In genomic region chr12:113347107-113347506, GRCh38 we compare ENCODE assay signal across 27 cellular contexts. TPM values are rescaled to one million over a fixed set of nuclear protein-coding genes. Genes with fewer than 3 reads are reported as not detected.
"Had no signal": no experiment of that assay in that cellular context is flagged by ENCODE, and none has a peak within 500 bp of the region (broad histone marks: within the 10 kb centered on the region; RNA-seq: fewer than 3 reads in every experiment).

No MANE protein-coding gene starts in this region.

- H3K4me3 Mint-ChIP-seq: activated CD4-positive, alpha-beta memory T cell treated with anti-CD3 and anti-CD28 coated beads, Interleukin-2, amount 10 ng/mL, durations not matched to agents 7 days and 5 days; activated naive CD4-positive, alpha-beta T cell treated with anti-CD3 and anti-CD28 coated beads, Interleukin-2, amount 10 ng/mL, durations not matched to agents 7 days and 5 days; activated naive CD8-positive, alpha-beta T cell treated with anti-CD3 and anti-CD28 coated beads, Interleukin-2, amount 50 U/mL, for 24 hours; immature natural killer cell; naive thymus-derived CD4-positive, alpha-beta T cell; stimulated activated naive B cell treated with anti-CD40 and anti-IgM and Interleukin-4, amounts not matched to agents 10 μg/mL and 1 μg/mL and 100 μg/mL, for 72 hours had no signal

- H3K4me2 ChIP-seq: smooth muscle cell had no signal

- ATAC-seq: activated naive CD8-positive, alpha-beta T cell treated with anti-CD3 and anti-CD28 coated beads, Interleukin-2, amount 50 U/mL, for 24 hours; body of pancreas; foreskin keratinocyte; stimulated activated naive B cell treated with anti-CD40 and anti-IgM and Interleukin-4, amounts not matched to agents 10 μg/mL and 1 μg/mL and 100 μg/mL, for 72 hours had no signal

- H3K4me1 ChIP-seq: body of pancreas, foreskin keratinocyte, left lung, sigmoid colon, transverse colon had no signal

- H3K4me1 Mint-ChIP-seq: activated CD4-positive, alpha-beta memory T cell treated with anti-CD3 and anti-CD28 coated beads, Interleukin-2, amount 10 ng/mL, durations not matched to agents 7 days and 5 days; activated naive CD4-positive, alpha-beta T cell treated with anti-CD3 and anti-CD28 coated beads, Interleukin-2, amount 10 ng/mL, durations not matched to agents 7 days and 5 days; activated naive CD8-positive, alpha-beta T cell treated with anti-CD3 and anti-CD28 coated beads, Interleukin-2, amount 50 U/mL, for 24 hours; immature natural killer cell had no signal

- H3K4me3 ChIP-seq: body of pancreas, cardiac muscle cell, left lung, lung, sigmoid colon, smooth muscle cell, transverse colon had no signal

- H3K27me3 ChIP-seq: body of pancreas, cardiac muscle cell, transverse colon had no signal

- H3K27ac Mint-ChIP-seq: activated CD4-positive, alpha-beta memory T cell treated with anti-CD3 and anti-CD28 coated beads, Interleukin-2, amount 10 ng/mL, durations not matched to agents 7 days and 5 days; activated naive CD4-positive, alpha-beta T cell treated with anti-CD3 and anti-CD28 coated beads, Interleukin-2, amount 10 ng/mL, durations not matched to agents 7 days and 5 days; activated naive CD8-positive, alpha-beta T cell treated with anti-CD3 and anti-CD28 coated beads, Interleukin-2, amount 50 U/mL, for 24 hours; immature natural killer cell; stimulated activated naive B cell treated with anti-CD40 and anti-IgM and Interleukin-4, amounts not matched to agents 10 μg/mL and 1 μg/mL and 100 μg/mL, for 72 hours had no signal

- H3K9me3 Mint-ChIP-seq: activated CD4-positive, alpha-beta memory T cell treated with anti-CD3 and anti-CD28 coated beads, Interleukin-2, amount 10 ng/mL, durations not matched to agents 7 days and 5 days; activated naive CD4-positive, alpha-beta T cell treated with anti-CD3 and anti-CD28 coated beads, Interleukin-2, amount 10 ng/mL, durations not matched to agents 7 days and 5 days; activated naive CD8-positive, alpha-beta T cell treated with anti-CD3 and anti-CD28 coated beads, Interleukin-2, amount 50 U/mL, for 24 hours; immature natural killer cell; naive thymus-derived CD4-positive, alpha-beta T cell; stimulated activated naive B cell treated with anti-CD40 and anti-IgM and Interleukin-4, amounts not matched to agents 10 μg/mL and 1 μg/mL and 100 μg/mL, for 72 hours had no signal

- FAIRE-seq: urothelium cell line had no signal

- H3K36me3 Mint-ChIP-seq: activated naive CD4-positive, alpha-beta T cell treated with anti-CD3 and anti-CD28 coated beads, Interleukin-2, amount 10 ng/mL, durations not matched to agents 7 days and 5 days; immature natural killer cell; naive thymus-derived CD4-positive, alpha-beta T cell; stimulated activated naive B cell treated with anti-CD40 and anti-IgM and Interleukin-4, amounts not matched to agents 10 μg/mL and 1 μg/mL and 100 μg/mL, for 72 hours had no signal

- H3K36me3 ChIP-seq: cardiac muscle cell, left lung, sigmoid colon, transverse colon had no signal

- H3K9me3 ChIP-seq: body of pancreas, left lung, sigmoid colon, transverse colon had no signal

- DNase-seq: activated CD4-positive, alpha-beta memory T cell treated with anti-CD3 and anti-CD28 coated beads, Interleukin-2, amount 10 ng/mL, durations not matched to agents 7 days and 5 days; activated CD4-positive, alpha-beta T cell treated with anti-CD3 and anti-CD28 coated beads for 48 hours; activated CD4-positive, CD25-positive, alpha-beta regulatory T cell; activated effector memory CD4-positive, alpha-beta T cell treated with anti-CD3 and anti-CD28 coated beads, Interleukin-2, amount 50 U/mL, for 16 hours; activated naive CD4-positive, alpha-beta T cell treated with anti-CD3 and anti-CD28 coated beads, Interleukin-2, amount 10 ng/mL, durations not matched to agents 7 days and 5 days; activated naive CD8-positive, alpha-beta T cell treated with anti-CD3 and anti-CD28 coated beads, Interleukin-2, amount 50 U/mL, for 24 hours; body of pancreas; cortex of kidney; foreskin keratinocyte; immature natural killer cell; left lung; naive thymus-derived CD4-positive, alpha-beta T cell; sigmoid colon; stimulated activated CD4-positive, alpha-beta T cell treated with anti-CD3 and anti-CD28 coated beads, Interleukin-15, amount 100 ng/mL, for 24 hours; stimulated activated CD4-positive, alpha-beta T cell treated with anti-CD3 and anti-CD28 coated beads, Interleukin-2, amount 100 ng/mL, for 48 hours; stimulated activated CD8-positive, alpha-beta memory T cell treated with anti-CD3 and anti-CD28 coated beads, Interleukin-4, amount 100 ng/mL, for 48 hours; stimulated activated naive B cell treated with anti-CD40 and anti-IgM and Interleukin-4, amounts not matched to agents 10 μg/mL and 1 μg/mL and 100 μg/mL, for 72 hours; T1000; transverse colon had no signal

- H3K27ac ChIP-seq: body of pancreas, cardiac muscle cell, foreskin keratinocyte, left lung, sigmoid colon, transverse colon had no signal

RNA-seq across cellular contexts. Expression of gene SDS, which starts 56.6 kb away (rescaled TPM):
- total RNA-seq: activated CD4-positive, alpha-beta memory T cell treated with anti-CD3 and anti-CD28 coated beads, Interleukin-2, amount 10 ng/mL, durations not matched to agents 7 days and 5 days; cardiac muscle cell; cerebellum; fibroblast of lung; foreskin keratinocyte; kidney epithelial cell; smooth muscle cell; temporal lobe had no signal
- polyA plus RNA-seq: cardiac muscle cell; fibroblast of lung; foreskin keratinocyte; naive thymus-derived CD4-positive, alpha-beta T cell; smooth muscle cell had no signal
